ENCODE assay signal across 11 cellular contexts in the genomic region with DNA sequence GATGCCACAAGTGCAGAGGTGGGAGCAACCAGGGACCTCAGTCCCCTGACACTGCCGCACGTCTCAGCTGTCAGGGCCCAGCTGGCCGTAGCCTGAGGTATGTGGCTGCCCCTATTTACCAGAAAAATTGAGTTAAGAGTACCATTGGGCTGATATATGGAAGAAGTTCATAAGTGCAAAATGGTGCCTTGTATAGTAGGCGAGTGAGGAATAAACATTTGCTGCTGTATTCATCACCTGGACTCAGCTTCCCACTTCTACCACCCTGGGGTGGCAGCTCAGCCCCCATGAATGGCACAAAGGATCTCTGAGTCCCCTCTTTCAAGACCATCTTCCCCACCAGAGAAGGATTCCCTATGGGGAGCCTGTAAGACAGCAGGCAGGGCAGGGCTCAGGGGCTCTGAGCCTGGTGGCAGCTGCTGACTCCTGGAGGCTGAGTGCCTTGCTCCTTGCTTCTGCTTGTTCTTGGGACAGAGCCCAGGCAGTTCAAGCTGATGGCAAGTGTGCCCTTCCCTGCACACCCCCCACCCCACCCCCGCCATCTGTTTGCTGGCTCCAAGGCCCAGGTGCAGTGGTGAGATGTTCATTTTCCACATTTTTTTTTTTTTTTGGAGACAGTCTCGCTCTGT. TPM values are rescaled to one million over a fixed set of nuclear protein-coding genes. Genes with fewer than 3 reads are reported as not detected.
DNase-seq lines count a peak whose midpoint lies in the region; ATAC-seq and TF ChIP-seq lines count a peak whose summit lies in the region.
"Had no signal": no experiment of that assay in that cellular context is flagged by ENCODE, and none has a peak within 500 bp of the region (broad histone marks: within the 10 kb centered on the region; RNA-seq: fewer than 3 reads in every experiment).

No MANE protein-coding gene starts in this region.

- H3K27ac Mint-ChIP-seq in activated CD4-positive, alpha-beta T cell treated with anti-CD3 and anti-CD28 coated beads, Interleukin-2, amount 10 ng/mL, durations not matched to agents 24 days and 14 days: peak overlapping the region; percentile 58
- peak overlapping the region; percentile 54 for H3K27ac Mint-ChIP-seq in activated T-helper 17 cell treated with anti-CD3 and anti-CD28 coated beads, Interleukin-2, amount 50 U/mL, for 72 hours
- H3K27ac Mint-ChIP-seq in osteocyte (ENCODE audit: unreplicated experiment): peak overlapping the region; percentile 52
- H3K27ac Mint-ChIP-seq in immature natural killer cell: peak overlapping the region in 1 of 6 donors; percentile 1

- peaks cover 36% of the 10 kb centered on the region for H3K4me1 ChIP-seq in Loucy (ENCODE audit: insufficient read depth, low read length, poor library complexity, severe bottlenecking)
- H3K4me1 ChIP-seq in effector memory CD4-positive, alpha-beta T cell (ENCODE audit: control insufficient read depth, insufficient read depth, low read length, poor library complexity, severe bottlenecking): peaks cover 18% of the 10 kb centered on the region

- H3K27me3 Mint-ChIP-seq in activated CD4-positive, alpha-beta T cell treated with anti-CD3 and anti-CD28 coated beads, Interleukin-2, amount 10 ng/mL, durations not matched to agents 24 days and 14 days: no peaks in the 10 kb centered on the region
- H3K27me3 Mint-ChIP-seq in activated T-helper 17 cell treated with anti-CD3 and anti-CD28 coated beads, Interleukin-2, amount 50 U/mL, for 72 hours: no peaks in the 10 kb centered on the region
- H3K27me3 Mint-ChIP-seq in osteocyte (ENCODE audit: unreplicated experiment) (no peaks in the 10 kb centered on the region), immature natural killer cell (ENCODE audit: low read depth in 3 of 3) (peaks cover 0 to 5% (median 0%) of the 10 kb centered on the region in 3 donors)
- H3K27me3 Mint-ChIP-seq: naive thymus-derived CD4-positive, alpha-beta T cell had no signal

- H3K4me3 ChIP-seq in Loucy (ENCODE audit: low read length, poor library complexity, severe bottlenecking): no peak overlapping the region
- H3K4me3 ChIP-seq in effector memory CD4-positive, alpha-beta T cell (ENCODE audit: insufficient read depth, low read depth, low read length, poor library complexity, severe bottlenecking): no peak overlapping the region
- H3K4me3 ChIP-seq: breast epithelium had no signal

- no peak overlapping the region for H3K27ac ChIP-seq in effector memory CD4-positive, alpha-beta T cell (ENCODE audit: insufficient read depth, low read length, poor library complexity, severe bottlenecking)
- H3K27ac ChIP-seq: breast epithelium had no signal

- intact Hi-C loops in activated CD4-positive, alpha-beta T cell treated with anti-CD3 and anti-CD28 coated beads, Interleukin-2, amount 10 ng/mL, durations not matched to agents 24 days and 14 days (cut with micrococcal nuclease): no loop called here

- ATAC-seq in activated T-helper 17 cell treated with anti-CD3 and anti-CD28 coated beads, Interleukin-2, amount 50 U/mL, for 72 hours (replicated peaks): no peak
- ATAC-seq: naive thymus-derived CD4-positive, alpha-beta T cell had no signal

- peak overlapping the region; percentile 99 for H3K4me2 ChIP-seq in Loucy (ENCODE audit: low read depth, low read length, poor library complexity, severe bottlenecking)

- peaks cover 48% of the 10 kb centered on the region for H3K4me1 Mint-ChIP-seq in activated CD4-positive, alpha-beta T cell treated with anti-CD3 and anti-CD28 coated beads, Interleukin-2, amount 10 ng/mL, durations not matched to agents 24 days and 14 days
- peaks cover 25% of the 10 kb centered on the region for H3K4me1 Mint-ChIP-seq in activated T-helper 17 cell treated with anti-CD3 and anti-CD28 coated beads, Interleukin-2, amount 50 U/mL, for 72 hours
- peaks cover 39% of the 10 kb centered on the region for H3K4me1 Mint-ChIP-seq in osteocyte (ENCODE audit: unreplicated experiment)
- peaks cover 23 to 42% of the 10 kb centered on the region in 2 donors for H3K4me1 Mint-ChIP-seq in immature natural killer cell

- peaks cover 69% of the 10 kb centered on the region for H3K36me3 ChIP-seq in Loucy (ENCODE audit: insufficient read depth, low read length)
- H3K36me3 ChIP-seq in effector memory CD4-positive, alpha-beta T cell (ENCODE audit: control insufficient read depth, insufficient read depth, low read length): peaks cover 30% of the 10 kb centered on the region
- H3K36me3 ChIP-seq: breast epithelium had no signal

- H3F3A ChIP-seq in Loucy (ENCODE audit: low read depth): no peaks in the 10 kb centered on the region

- no peak overlapping the region for H2AFZ ChIP-seq in Loucy (ENCODE audit: low read length)

- H3K27me3 ChIP-seq in Loucy (ENCODE audit: insufficient read depth, low read length, poor library complexity, severe bottlenecking): peaks cover under 1% of the 10 kb centered on the region
- H3K27me3 ChIP-seq in effector memory CD4-positive, alpha-beta T cell (replicated peaks; ENCODE audit: control insufficient read depth, insufficient read depth, low read length, poor library complexity, severe bottlenecking): no peaks in the 10 kb centered on the region
- H3K27me3 ChIP-seq: breast epithelium had no signal

- H3K9ac ChIP-seq in Loucy (ENCODE audit: low read depth, low read length, poor library complexity, severe bottlenecking): no peak overlapping the region

- peaks cover 2% of the 10 kb centered on the region for H3K9me3 Mint-ChIP-seq in activated CD4-positive, alpha-beta T cell treated with anti-CD3 and anti-CD28 coated beads, Interleukin-2, amount 10 ng/mL, durations not matched to agents 24 days and 14 days
- no peaks in the 10 kb centered on the region for H3K9me3 Mint-ChIP-seq in activated T-helper 17 cell treated with anti-CD3 and anti-CD28 coated beads, Interleukin-2, amount 50 U/mL, for 72 hours
- H3K9me3 Mint-ChIP-seq in osteocyte (ENCODE audit: unreplicated experiment): no peaks in the 10 kb centered on the region
- no peaks in the 10 kb centered on the region for H3K9me3 Mint-ChIP-seq in immature natural killer cell
- H3K9me3 Mint-ChIP-seq: naive thymus-derived CD4-positive, alpha-beta T cell had no signal

- no peaks in the 10 kb centered on the region for H3K9me2 ChIP-seq in Loucy (replicated peaks; ENCODE audit: low read depth, low read length)

- peaks cover 74% of the 10 kb centered on the region for H3K79me2 ChIP-seq in Loucy (ENCODE audit: insufficient read depth, low read length)

- peaks cover 72% of the 10 kb centered on the region for H3K36me3 Mint-ChIP-seq in activated CD4-positive, alpha-beta T cell treated with anti-CD3 and anti-CD28 coated beads, Interleukin-2, amount 10 ng/mL, durations not matched to agents 24 days and 14 days (ENCODE audit: low read depth)
- peaks cover 97% of the 10 kb centered on the region for H3K36me3 Mint-ChIP-seq in activated T-helper 17 cell treated with anti-CD3 and anti-CD28 coated beads, Interleukin-2, amount 50 U/mL, for 72 hours (ENCODE audit: low read depth)
- H3K36me3 Mint-ChIP-seq in osteocyte (ENCODE audit: unreplicated experiment) (peaks cover 29% of the 10 kb centered on the region), immature natural killer cell (peaks cover 3 to 13% (median 8%) of the 10 kb centered on the region in 3 donors)

- no peaks in the 10 kb centered on the region for H3K9me3 ChIP-seq in Loucy (ENCODE audit: insufficient read depth, low read depth, low read length)
- no peaks in the 10 kb centered on the region for H3K9me3 ChIP-seq in effector memory CD4-positive, alpha-beta T cell (ENCODE audit: control insufficient read depth, low read length)
- H3K9me3 ChIP-seq: breast epithelium had no signal

- H4K20me1 ChIP-seq in Loucy (ENCODE audit: insufficient read depth, low read length, poor library complexity, severe bottlenecking): peaks cover 64% of the 10 kb centered on the region

- TF ChIP-seq CTCF in Loucy (conservative IDR thresholded peaks at IDR 0.05; ENCODE audit: low read length) (no peak), osteocyte (IDR thresholded peaks at IDR 0.05) (no peak)

- no peak overlapping the region for H3K4me3 Mint-ChIP-seq in activated CD4-positive, alpha-beta T cell treated with anti-CD3 and anti-CD28 coated beads, Interleukin-2, amount 10 ng/mL, durations not matched to agents 24 days and 14 days
- peak overlapping the region; percentile 9 for H3K4me3 Mint-ChIP-seq in activated T-helper 17 cell treated with anti-CD3 and anti-CD28 coated beads, Interleukin-2, amount 50 U/mL, for 72 hours
- no peak overlapping the region for H3K4me3 Mint-ChIP-seq in osteocyte (ENCODE audit: unreplicated experiment)
- no peak overlapping the region for H3K4me3 Mint-ChIP-seq in immature natural killer cell
- H3K4me3 Mint-ChIP-seq: naive thymus-derived CD4-positive, alpha-beta T cell had no signal

- DNase-seq in activated CD4-positive, alpha-beta T cell treated with anti-CD3 and anti-CD28 coated beads, Interleukin-2, amount 10 ng/mL, durations not matched to agents 24 days and 14 days: no peak
- no peak for DNase-seq in activated CD4-positive, alpha-beta T cell treated with anti-CD3 and anti-CD28 coated beads, Interleukin-2, amount 50 U/mL, for 1 hour
- no peak for DNase-seq in osteocyte (ENCODE audit: extremely low spot score, unreplicated experiment)
- DNase-seq in immature natural killer cell: no peak
- DNase-seq in NCI-H2196 treated with DMSO at 0.1 percent for 48 hours (lab: John Stamatoyannopoulos, UW; ENCODE audit: unreplicated experiment): no peak
- DNase-seq in effector memory CD4-positive, alpha-beta T cell: no peak
- DNase-seq: NCI-H1436 had no signal

RNA-seq across cellular contexts. Expression of gene TRPV2, which starts 29.0 kb away (rescaled TPM):
- total RNA-seq in activated CD4-positive, alpha-beta T cell treated with anti-CD3 and anti-CD28 coated beads, Interleukin-2, amount 10 ng/mL, durations not matched to agents 24 days and 14 days: 29.6 and 38.7 TPM in 2 replicates
- total RNA-seq in activated T-helper 17 cell treated with anti-CD3 and anti-CD28 coated beads, Interleukin-2, amount 50 U/mL, for 72 hours: 10 to 100 TPM; 35.4 to 74.9 TPM
- total RNA-seq in osteocyte: 1.3 and 1.9 TPM in 2 replicates
- polyA plus RNA-seq in immature natural killer cell: 100 to 1,000 TPM; 151 to 206 (median 202) TPM

RNA-seq across cellular contexts. Expression of gene LRRC75A, which starts 47.6 kb away (rescaled TPM):
- total RNA-seq in activated CD4-positive, alpha-beta T cell treated with anti-CD3 and anti-CD28 coated beads, Interleukin-2, amount 10 ng/mL, durations not matched to agents 24 days and 14 days: 1.3 and 1.5 TPM in 2 replicates
- total RNA-seq in activated T-helper 17 cell treated with anti-CD3 and anti-CD28 coated beads, Interleukin-2, amount 50 U/mL, for 72 hours: 1 to 10 TPM in 1 of 2 donors, under 1 TPM in 1; 0.90 to 2.3 TPM
- total RNA-seq in osteocyte: 1.8 and 2.0 TPM in 2 replicates
- polyA plus RNA-seq in immature natural killer cell: 1 to 10 TPM in 2 of 3 donors, under 1 TPM in 1; 0.93 to 2.1 (median 1.3) TPM

Comparison
In these comparisons a context has a peak if more than half of its experiments do, and no peak if none do; other contexts are left out.
1. RNA of gene TRPV2, which starts 29.0 kb away (total RNA-seq): 35.4 to 74.9 TPM in activated T-helper 17 cell treated with anti-CD3 and anti-CD28 coated beads, Interleukin-2, amount 50 U/mL, for 72 hours and 29.6 to 38.7 TPM in activated CD4-positive, alpha-beta T cell treated with anti-CD3 and anti-CD28 coated beads, Interleukin-2, amount 10 ng/mL, durations not matched to agents 24 days and 14 days; 1.3 to 1.9 TPM in osteocyte; every median in the first group is over 10 times any median in the second.